Comparison of ENCODE assay signal across 8 cellular contexts in the genomic region with DNA sequence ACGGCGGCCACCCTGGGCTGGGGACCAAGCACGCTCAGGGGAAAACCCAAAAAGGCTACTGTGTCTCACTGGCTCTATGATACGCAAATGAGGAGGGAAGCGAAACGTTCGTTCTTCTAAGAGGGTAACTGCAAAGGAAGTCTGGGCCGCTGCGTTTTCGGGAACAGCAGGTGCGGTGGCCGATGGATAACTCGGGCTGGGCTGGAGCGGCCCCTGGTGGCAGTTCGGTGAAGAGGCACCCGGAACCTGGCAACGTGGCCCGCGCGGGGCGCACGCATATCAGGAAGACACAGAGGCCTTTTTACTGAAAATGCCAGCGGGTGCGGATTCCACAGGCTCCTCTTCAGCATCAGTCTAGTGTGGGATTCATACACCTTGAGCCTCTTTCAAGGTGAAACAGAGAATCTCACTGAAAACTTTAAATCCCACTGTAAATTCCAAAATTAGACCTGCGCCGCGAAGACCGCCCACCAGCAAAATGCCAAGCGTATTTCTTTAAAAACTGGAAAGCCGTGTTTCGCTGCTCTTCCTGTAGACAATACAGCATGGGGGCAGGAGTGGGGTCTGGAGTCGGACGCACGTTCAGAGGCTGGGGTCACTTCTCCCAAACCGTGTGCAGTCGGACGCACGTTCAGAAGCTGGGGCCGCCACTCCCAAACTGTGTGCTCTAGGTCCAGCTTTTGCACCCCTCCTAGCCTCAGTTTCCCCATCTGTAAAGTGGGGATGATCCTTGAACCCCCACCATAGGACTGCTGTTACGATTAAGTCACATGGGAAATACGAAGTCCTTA. TPM values are rescaled to one million over a fixed set of nuclear protein-coding genes. Genes with fewer than 3 reads are reported as not detected.
DNase-seq lines count a peak whose midpoint lies in the region; ATAC-seq and TF ChIP-seq lines count a peak whose summit lies in the region.

No MANE protein-coding gene starts in this region.

- TF ChIP-seq CTCF in fibroblast of pulmonary artery (IDR thresholded peaks at IDR 0.05; ENCODE audit: low read length, missing control alignments) (peak; percentile 94), nephron progenitor cell (IDR thresholded peaks at IDR 0.05) (peak; percentile 100)

- peak; percentile 95 for ATAC-seq in stimulated activated naive CD8-positive, alpha-beta T cell treated with anti-CD3 and anti-CD28 coated beads, Interleukin-15, Interleukin-2, amounts not matched to agents 100 U/mL and 50 U/mL, for 24 hours

- peaks cover 5% of the 10 kb centered on the region for H3K4me1 Mint-ChIP-seq in nephron progenitor cell

- no peak overlapping the region for H3K27ac Mint-ChIP-seq in nephron progenitor cell

- H3K4me3 Mint-ChIP-seq in nephron progenitor cell, result peak overlapping the region; percentile 42

- H3K4me3 ChIP-seq in H7 (ENCODE audit: insufficient read depth, low read depth, low read length) (no peak overlapping the region), fibroblast of pulmonary artery (replicated peaks; ENCODE audit: low read depth, low read length) (no peak overlapping the region)

- peaks cover 48% of the 10 kb centered on the region for H3K27me3 Mint-ChIP-seq in nephron progenitor cell (ENCODE audit: low read depth, poor library complexity)

- H3K9me3 Mint-ChIP-seq in nephron progenitor cell, result no peaks in the 10 kb centered on the region

- H3K27me3 ChIP-seq in H7 (ENCODE audit: control insufficient read depth, insufficient read depth, low read length), result peaks cover 1% of the 10 kb centered on the region; the same call in 1 of the 2 replicates

- no peaks in the 10 kb centered on the region for H3K36me3 Mint-ChIP-seq in nephron progenitor cell (ENCODE audit: low read depth)

- no peaks in the 10 kb centered on the region for H3K36me3 ChIP-seq in H7 (replicated peaks; ENCODE audit: control insufficient read depth, insufficient read depth, low read length)

- DNase-seq in EL, result peak; percentile 83
- peak; percentile 97 for DNase-seq in H7
- DNase-seq in LHCN-M2 (ENCODE audit: low read depth), result peak; percentile 71
- DNase-seq in RKO (ENCODE audit: low spot score), result peak; percentile 89
- peak; percentile 80 for DNase-seq in activated T-helper 1 cell treated with Interleukin-2 at 50 U/mL for 16 hours (ENCODE audit: low read depth)
- peak; percentile 76 for DNase-seq in fibroblast of pulmonary artery (ENCODE audit: low read depth)
- peak; percentile 94 for DNase-seq in nephron progenitor cell
- DNase-seq in stimulated activated naive CD8-positive, alpha-beta T cell treated with anti-CD3 and anti-CD28 coated beads, Interleukin-15, Interleukin-2, amounts not matched to agents 100 U/mL and 50 U/mL, for 24 hours, result peak; percentile 94

RNA-seq across cellular contexts. Expression of a gene that starts 44.4 kb away (rescaled TPM):
- total RNA-seq in H7 (2014; rRNA removed; shearing (Covaris generic)), result 163 and 173 TPM in 2 replicates
- total RNA-seq in LHCN-M2 (2014; rRNA removed), result 190 and 216 TPM in 2 replicates
- polyA plus RNA-seq in LHCN-M2 (2012), result 69.7 TPM
